Comparison of ENCODE assay signal across 1 cellular context in genomic region chr19:39310558-39311311, GRCh38.
TF ChIP-seq lines count a peak whose summit lies in the region.

No MANE protein-coding gene starts in this region.

TF ChIP-seq in HepG2, 621 proteins besides CTCF, POLR2A, EP300 and RAD21:
- TF ChIP-seq ZNF235 (CRISPR knock-in tag; IDR thresholded peaks at IDR 0.05; ENCODE audit: borderline replicate concordance) = no peak
- TF ChIP-seq NR3C1 (CRISPR knock-in tag; IDR thresholded peaks at IDR 0.05) = no peak
- TF ChIP-seq SRSF4 (IDR thresholded peaks at IDR 0.05; ENCODE audit: low read depth, low read length, poor library complexity, severe bottlenecking) = no peak
- TF ChIP-seq MED8 (CRISPR knock-in tag; IDR thresholded peaks at IDR 0.05; ENCODE audit: insufficient replicate concordance) = no peak
- no peak for TF ChIP-seq REL (CRISPR knock-in tag; conservative IDR thresholded peaks at IDR 0.05)
- TF ChIP-seq NFYB (CRISPR knock-in tag; IDR thresholded peaks at IDR 0.05) = peak; percentile 35; the same call in 1 of the 2 replicates
- no peak for TF ChIP-seq NR2F1 (CRISPR knock-in tag; IDR thresholded peaks at IDR 0.05)
- TF ChIP-seq ZFP91 (CRISPR knock-in tag; IDR thresholded peaks at IDR 0.05; ENCODE audit: borderline replicate concordance) = peak; percentile 23; the same call in 1 of the 2 replicates
- no peak for TF ChIP-seq PAXIP1 (CRISPR knock-in tag; conservative IDR thresholded peaks at IDR 0.05)
- no peak for TF ChIP-seq CC2D1A (CRISPR knock-in tag; IDR thresholded peaks at IDR 0.05)
- TF ChIP-seq MAZ (IDR thresholded peaks at IDR 0.05; ENCODE audit: borderline replicate concordance, low read depth, low read length) = no peak
- TF ChIP-seq MAZ (CRISPR knock-in tag; IDR thresholded peaks at IDR 0.05; ENCODE audit: low read depth) = no peak
- no peak for TF ChIP-seq AFF4 (CRISPR knock-in tag; IDR thresholded peaks at IDR 0.05)
- TF ChIP-seq ZNF652 (CRISPR knock-in tag; IDR thresholded peaks at IDR 0.05; ENCODE audit: borderline replicate concordance, low read depth) = 0 out of 2 replicates have a peak, but pooled peaks have one; percentile 22
- TF ChIP-seq RFX1 (IDR thresholded peaks at IDR 0.05) = no peak
TF ChIP-seq in HepG2: peak in this region for 3.
